13 cellular contexts compared by ENCODE assay signal in the genomic region with DNA sequence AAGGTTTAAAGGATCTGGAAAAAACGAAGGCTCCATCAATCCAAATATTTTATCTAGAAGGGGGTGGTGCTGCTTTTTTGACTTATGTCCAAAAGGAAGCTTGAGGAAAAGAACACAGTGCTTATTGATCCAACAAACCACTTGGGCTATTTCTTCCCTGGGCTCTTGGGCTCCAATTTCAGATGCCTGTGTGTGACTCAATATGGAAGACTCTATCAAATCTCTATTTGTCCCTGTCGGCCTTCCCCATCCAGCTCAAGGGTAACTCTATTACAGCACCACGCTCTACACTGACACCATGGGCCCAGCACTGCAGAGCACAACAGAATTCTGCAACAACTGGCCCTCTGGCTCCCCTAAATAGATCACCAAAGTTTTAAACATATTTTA. TPM values are rescaled to one million over a fixed set of nuclear protein-coding genes. Genes with fewer than 3 reads are reported as not detected.
DNase-seq lines count a peak whose midpoint lies in the region; ATAC-seq and TF ChIP-seq lines count a peak whose summit lies in the region.
"Had no signal": no experiment of that assay in that cellular context is flagged by ENCODE, and none has a peak within 500 bp of the region (broad histone marks: within the 10 kb centered on the region; RNA-seq: fewer than 3 reads in every experiment).

No MANE protein-coding gene starts in this region.

- no peak overlapping the region for H3K9ac ChIP-seq in Karpas-422 (ENCODE audit: low read length)

- ATAC-seq in heart right ventricle (no peak), Right ventricle myocardium superior (ENCODE audit: poor library complexity) (no peak)
- ATAC-seq: foreskin keratinocyte had no signal

- TF ChIP-seq POLR2A in ovary (IDR thresholded peaks at IDR 0.05) (no peak), uterus (IDR thresholded peaks at IDR 0.05) (no peak)

- no peak overlapping the region for H2AFZ ChIP-seq in Karpas-422 (ENCODE audit: low read length)

- H3K9me3 ChIP-seq in heart right ventricle (no peaks in the 10 kb centered on the region), ovary (no peaks in the 10 kb centered on the region), uterus (no peaks in the 10 kb centered on the region), Karpas-422 (ENCODE audit: low read length) (no peaks in the 10 kb centered on the region)
- H3K9me3 ChIP-seq: MG63, pancreas had no signal

- no peak for TF ChIP-seq CTCF in heart right ventricle (IDR thresholded peaks at IDR 0.05)
- TF ChIP-seq CTCF in dorsolateral prefrontal cortex (IDR thresholded peaks at IDR 0.05 in 54 of 56, conservative IDR thresholded peaks at IDR 0.05 in 2 of 56; ENCODE audit: low read depth in 1 of 56, partially characterized antibody in 56 of 56): no peak
- TF ChIP-seq CTCF in ovary (IDR thresholded peaks at IDR 0.05): no peak
- TF ChIP-seq CTCF in uterus (IDR thresholded peaks at IDR 0.05): no peak

- H3K4me2 ChIP-seq in Karpas-422 (ENCODE audit: low read depth, low read length, poor library complexity, severe bottlenecking): no peak overlapping the region

- H3K27me3 ChIP-seq in heart right ventricle (no peaks in the 10 kb centered on the region), dorsolateral prefrontal cortex (no peaks in the 10 kb centered on the region), ovary (no peaks in the 10 kb centered on the region), uterus (no peaks in the 10 kb centered on the region), Karpas-422 (ENCODE audit: low read length) (no peaks in the 10 kb centered on the region)
- H3K27me3 ChIP-seq: foreskin keratinocyte, MG63, pancreas had no signal

- TF ChIP-seq EP300 in ovary (IDR thresholded peaks at IDR 0.05): no peak

- WGBS in heart right ventricle, 2 donors: 47 to 61% methylated on average over 3 of the region's 3 CpGs
- 38 to 41% (median 38%) methylated on average over 3 of the region's 3 CpGs for WGBS in ovary, 3 donors

- H3K4me3 ChIP-seq in heart right ventricle: no peak overlapping the region
- no peak overlapping the region for H3K4me3 ChIP-seq in dorsolateral prefrontal cortex
- H3K4me3 ChIP-seq in ovary: no peak overlapping the region
- H3K4me3 ChIP-seq in uterus: no peak overlapping the region
- H3K4me3 ChIP-seq in Karpas-422 (ENCODE audit: low read length): no peak overlapping the region
- H3K4me3 ChIP-seq: MG63, pancreas had no signal

- DNase-seq in heart right ventricle (no peak), Right ventricle myocardium superior (no peak), dorsolateral prefrontal cortex (no peak), ovary (no peak), uterus (no peak), RKO (ENCODE audit: low spot score) (no peak), Karpas-422 (no peak), AG08395 (ENCODE audit: low spot score) (no peak)
- DNase-seq: foreskin keratinocyte, left cardiac atrium, MG63, pancreas had no signal

- peak overlapping the region; percentile 38 to 93 (median 84) for H3K27ac ChIP-seq in heart right ventricle
- peak overlapping the region in 44 of 59 donors; percentile 1 to 90 (median 72) for H3K27ac ChIP-seq in dorsolateral prefrontal cortex
- peak overlapping the region; percentile 50 to 95 for H3K27ac ChIP-seq in ovary
- H3K27ac ChIP-seq in uterus: peak overlapping the region; percentile 87 to 92
- no peak overlapping the region for H3K27ac ChIP-seq in Karpas-422 (ENCODE audit: low read length)
- H3K27ac ChIP-seq: foreskin keratinocyte had no signal

- intact Hi-C loops in heart right ventricle (cut with DNase I): loop anchor here in 1 of 10 donors (10.0 kb wide), 1 partner anchor 51 kb away; a partner anchor contains a TSS
- intact Hi-C loops in Right ventricle myocardium superior (cut with DNase I): loop anchor here (10.0 kb wide), 1 partner anchor 51 kb away; a partner anchor contains a TSS
- intact Hi-C loops in dorsolateral prefrontal cortex (cut with DNase I): loop anchor here in 1 of 2 donors (10.0 kb wide), 1 partner anchor 51 kb away; a partner anchor contains a TSS
- intact Hi-C loops in ovary (cut with DNase I): loop anchor here in 1 of 4 donors (10.0 kb wide), 1 partner anchor 51 kb away; a partner anchor contains a TSS
- intact Hi-C loops in uterus (cut with DNase I; ENCODE audit: low total_unique reads): no loop called here

- peaks cover 98% of the 10 kb centered on the region for H3K79me2 ChIP-seq in Karpas-422 (ENCODE audit: low read length)

- peaks cover 0 to 35% (median 0%) of the 10 kb centered on the region in 9 donors for H3K36me3 ChIP-seq in heart right ventricle
- H3K36me3 ChIP-seq in ovary: no peaks in the 10 kb centered on the region
- no peaks in the 10 kb centered on the region for H3K36me3 ChIP-seq in uterus
- H3K36me3 ChIP-seq in Karpas-422 (ENCODE audit: insufficient read depth, low read length): no peaks in the 10 kb centered on the region
- H3K36me3 ChIP-seq: pancreas, WERI-Rb-1 had no signal

- H4K20me1 ChIP-seq in Karpas-422 (ENCODE audit: insufficient read depth, low read depth, low read length): peaks cover 29% of the 10 kb centered on the region

- no peaks in the 10 kb centered on the region for H3K9me2 ChIP-seq in Karpas-422 (replicated peaks; ENCODE audit: insufficient read depth, low read length)

- H3K4me1 ChIP-seq in heart right ventricle (peaks cover 43 to 96% (median 92%) of the 10 kb centered on the region in 9 donors), ovary (ENCODE audit: insufficient read depth) (peaks cover 51% of the 10 kb centered on the region), uterus (peaks cover 54 to 55% of the 10 kb centered on the region in 2 donors), Karpas-422 (ENCODE audit: low read length) (peaks cover 6% of the 10 kb centered on the region)

RNA-seq across cellular contexts. Expression of a gene that starts 51.7 kb away (rescaled TPM):
- total RNA-seq in heart right ventricle: 100 to 1,000 TPM; 207 to 307 (median 228) TPM
- polyA plus RNA-seq in heart right ventricle: 100 to 1,000 TPM; 158 to 236 TPM
- 222 TPM for total RNA-seq in Right ventricle myocardium superior
- 100 to 1,000 TPM; 118 to 250 (median 198) TPM for total RNA-seq in dorsolateral prefrontal cortex
- total RNA-seq in ovary: 100 to 1,000 TPM in 5 of 7 donors, 10 to 100 TPM in 2; 85.0 to 347 (median 258) TPM
- polyA plus RNA-seq in ovary: 100 to 1,000 TPM; 253 to 391 TPM
- 100 to 1,000 TPM in 3 of 4 donors, 10 to 100 TPM in 1; 94.4 to 281 (median 141) TPM for total RNA-seq in uterus
- total RNA-seq in Karpas-422 (2014; rRNA removed; shearing (Covaris generic); ENCODE audit: low replicate concordance): 55.5 and 72.9 TPM in 2 replicates
